ENCODE assay signal across 1 cellular context in the genomic region with DNA sequence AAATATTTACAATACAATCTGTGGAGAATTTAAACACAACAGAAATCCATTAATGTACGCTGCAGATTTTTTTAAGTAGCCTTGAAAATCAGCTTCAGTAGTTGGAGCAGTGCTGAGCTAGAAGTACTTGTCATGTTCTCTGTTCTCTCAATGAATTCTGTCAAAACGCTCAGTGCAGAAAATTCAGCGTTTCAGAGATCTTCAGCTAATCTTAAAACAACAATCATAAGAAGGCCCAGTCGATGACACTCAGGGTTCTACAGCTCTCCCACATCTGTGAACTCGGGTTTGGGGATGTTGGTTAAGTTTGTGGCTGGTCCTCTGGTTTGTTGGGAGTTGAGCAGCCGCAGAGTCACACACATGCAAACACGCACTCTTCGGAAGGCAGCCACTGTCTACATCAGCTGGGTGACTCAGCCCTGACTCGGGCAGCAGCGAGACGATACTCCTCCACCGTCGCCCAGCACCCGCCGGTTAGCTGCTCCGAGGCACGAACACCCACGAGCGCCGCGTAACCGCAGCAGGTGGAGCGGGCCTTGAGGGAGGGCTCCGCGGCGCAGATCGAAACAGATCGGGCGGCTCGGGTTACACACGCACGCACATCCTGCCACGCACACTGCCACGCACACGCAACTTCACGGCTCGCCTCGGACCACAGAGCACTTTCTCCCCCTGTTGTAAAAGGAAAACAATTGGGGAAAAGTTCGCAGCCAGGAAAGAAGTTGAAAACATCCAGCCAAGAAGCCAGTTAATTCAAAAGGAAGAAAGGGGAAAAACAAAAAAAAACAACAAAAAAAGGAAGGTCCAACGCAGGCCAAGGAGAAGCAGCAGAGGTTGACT.
TF ChIP-seq lines count a peak whose summit lies in the region.

No MANE protein-coding gene starts in this region.

TF ChIP-seq in HepG2, 621 proteins besides CTCF, POLR2A, EP300 and RAD21 (continued from another document and continues in another):
- TF ChIP-seq IKZF4 (CRISPR knock-in tag; IDR thresholded peaks at IDR 0.05; ENCODE audit: borderline replicate concordance, low read depth, not compliant biosample characterization) = no peak
- no peak for TF ChIP-seq HMG20A (CRISPR knock-in tag; IDR thresholded peaks at IDR 0.05; ENCODE audit: borderline replicate concordance)
- TF ChIP-seq, protein P1, sequence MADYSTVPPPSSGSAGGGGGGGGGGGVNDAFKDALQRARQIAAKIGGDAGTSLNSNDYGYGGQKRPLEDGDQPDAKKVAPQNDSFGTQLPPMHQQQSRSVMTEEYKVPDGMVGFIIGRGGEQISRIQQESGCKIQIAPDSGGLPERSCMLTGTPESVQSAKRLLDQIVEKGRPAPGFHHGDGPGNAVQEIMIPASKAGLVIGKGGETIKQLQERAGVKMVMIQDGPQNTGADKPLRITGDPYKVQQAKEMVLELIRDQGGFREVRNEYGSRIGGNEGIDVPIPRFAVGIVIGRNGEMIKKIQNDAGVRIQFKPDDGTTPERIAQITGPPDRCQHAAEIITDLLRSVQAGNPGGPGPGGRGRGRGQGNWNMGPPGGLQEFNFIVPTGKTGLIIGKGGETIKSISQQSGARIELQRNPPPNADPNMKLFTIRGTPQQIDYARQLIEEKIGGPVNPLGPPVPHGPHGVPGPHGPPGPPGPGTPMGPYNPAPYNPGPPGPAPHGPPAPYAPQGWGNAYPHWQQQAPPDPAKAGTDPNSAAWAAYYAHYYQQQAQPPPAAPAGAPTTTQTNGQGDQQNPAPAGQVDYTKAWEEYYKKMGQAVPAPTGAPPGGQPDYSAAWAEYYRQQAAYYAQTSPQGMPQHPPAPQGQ (CRISPR knock-in tag; IDR thresholded peaks at IDR 0.05; ENCODE audit: borderline replicate concordance) = no peak
- TF ChIP-seq ZNF761 (CRISPR knock-in tag; conservative IDR thresholded peaks at IDR 0.05) = no peak
- no peak for TF ChIP-seq KLF16 (CRISPR knock-in tag; IDR thresholded peaks at IDR 0.05)
- no peak for TF ChIP-seq ZNF562 (CRISPR knock-in tag; IDR thresholded peaks at IDR 0.05; ENCODE audit: borderline replicate concordance)
- TF ChIP-seq ZNF260 (CRISPR knock-in tag; IDR thresholded peaks at IDR 0.05; ENCODE audit: borderline replicate concordance, low read depth) = no peak
- TF ChIP-seq ZNF782 (CRISPR knock-in tag; IDR thresholded peaks at IDR 0.05; ENCODE audit: borderline replicate concordance) = no peak
- TF ChIP-seq, protein P2, sequence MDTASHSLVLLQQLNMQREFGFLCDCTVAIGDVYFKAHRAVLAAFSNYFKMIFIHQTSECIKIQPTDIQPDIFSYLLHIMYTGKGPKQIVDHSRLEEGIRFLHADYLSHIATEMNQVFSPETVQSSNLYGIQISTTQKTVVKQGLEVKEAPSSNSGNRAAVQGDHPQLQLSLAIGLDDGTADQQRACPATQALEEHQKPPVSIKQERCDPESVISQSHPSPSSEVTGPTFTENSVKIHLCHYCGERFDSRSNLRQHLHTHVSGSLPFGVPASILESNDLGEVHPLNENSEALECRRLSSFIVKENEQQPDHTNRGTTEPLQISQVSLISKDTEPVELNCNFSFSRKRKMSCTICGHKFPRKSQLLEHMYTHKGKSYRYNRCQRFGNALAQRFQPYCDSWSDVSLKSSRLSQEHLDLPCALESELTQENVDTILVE (CRISPR knock-in tag; IDR thresholded peaks at IDR 0.05) = no peak
- TF ChIP-seq BRCA1 (CRISPR knock-in tag; IDR thresholded peaks at IDR 0.05) = no peak
- TF ChIP-seq CBX5 (CRISPR knock-in tag; IDR thresholded peaks at IDR 0.05; ENCODE audit: borderline replicate concordance) = no peak
- TF ChIP-seq ZNF205 (CRISPR knock-in tag; IDR thresholded peaks at IDR 0.05) = no peak
- TF ChIP-seq SP140L (CRISPR knock-in tag; IDR thresholded peaks at IDR 0.05; ENCODE audit: borderline replicate concordance) = no peak
- TF ChIP-seq PITX1 (CRISPR knock-in tag; IDR thresholded peaks at IDR 0.05) = no peak
- TF ChIP-seq KDM6A (CRISPR knock-in tag; IDR thresholded peaks at IDR 0.05; ENCODE audit: low read depth) = no peak
- TF ChIP-seq SOX6 (IDR thresholded peaks at IDR 0.05) = no peak
- peak; percentile 57; the same call in 1 of the 2 replicates for TF ChIP-seq SOX6 (CRISPR knock-in tag; IDR thresholded peaks at IDR 0.05)
- TF ChIP-seq, protein P3, sequence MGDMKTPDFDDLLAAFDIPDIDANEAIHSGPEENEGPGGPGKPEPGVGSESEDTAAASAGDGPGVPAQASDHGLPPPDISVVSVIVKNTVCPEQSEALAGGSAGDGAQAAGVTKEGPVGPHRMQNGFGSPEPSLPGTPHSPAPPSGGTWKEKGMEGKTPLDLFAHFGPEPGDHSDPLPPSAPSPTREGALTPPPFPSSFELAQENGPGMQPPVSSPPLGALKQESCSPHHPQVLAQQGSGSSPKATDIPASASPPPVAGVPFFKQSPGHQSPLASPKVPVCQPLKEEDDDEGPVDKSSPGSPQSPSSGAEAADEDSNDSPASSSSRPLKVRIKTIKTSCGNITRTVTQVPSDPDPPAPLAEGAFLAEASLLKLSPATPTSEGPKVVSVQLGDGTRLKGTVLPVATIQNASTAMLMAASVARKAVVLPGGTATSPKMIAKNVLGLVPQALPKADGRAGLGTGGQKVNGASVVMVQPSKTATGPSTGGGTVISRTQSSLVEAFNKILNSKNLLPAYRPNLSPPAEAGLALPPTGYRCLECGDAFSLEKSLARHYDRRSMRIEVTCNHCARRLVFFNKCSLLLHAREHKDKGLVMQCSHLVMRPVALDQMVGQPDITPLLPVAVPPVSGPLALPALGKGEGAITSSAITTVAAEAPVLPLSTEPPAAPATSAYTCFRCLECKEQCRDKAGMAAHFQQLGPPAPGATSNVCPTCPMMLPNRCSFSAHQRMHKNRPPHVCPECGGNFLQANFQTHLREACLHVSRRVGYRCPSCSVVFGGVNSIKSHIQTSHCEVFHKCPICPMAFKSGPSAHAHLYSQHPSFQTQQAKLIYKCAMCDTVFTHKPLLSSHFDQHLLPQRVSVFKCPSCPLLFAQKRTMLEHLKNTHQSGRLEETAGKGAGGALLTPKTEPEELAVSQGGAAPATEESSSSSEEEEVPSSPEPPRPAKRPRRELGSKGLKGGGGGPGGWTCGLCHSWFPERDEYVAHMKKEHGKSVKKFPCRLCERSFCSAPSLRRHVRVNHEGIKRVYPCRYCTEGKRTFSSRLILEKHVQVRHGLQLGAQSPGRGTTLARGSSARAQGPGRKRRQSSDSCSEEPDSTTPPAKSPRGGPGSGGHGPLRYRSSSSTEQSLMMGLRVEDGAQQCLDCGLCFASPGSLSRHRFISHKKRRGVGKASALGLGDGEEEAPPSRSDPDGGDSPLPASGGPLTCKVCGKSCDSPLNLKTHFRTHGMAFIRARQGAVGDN (CRISPR knock-in tag; IDR thresholded peaks at IDR 0.05) = peak; percentile 78
- TF ChIP-seq, protein P4, sequence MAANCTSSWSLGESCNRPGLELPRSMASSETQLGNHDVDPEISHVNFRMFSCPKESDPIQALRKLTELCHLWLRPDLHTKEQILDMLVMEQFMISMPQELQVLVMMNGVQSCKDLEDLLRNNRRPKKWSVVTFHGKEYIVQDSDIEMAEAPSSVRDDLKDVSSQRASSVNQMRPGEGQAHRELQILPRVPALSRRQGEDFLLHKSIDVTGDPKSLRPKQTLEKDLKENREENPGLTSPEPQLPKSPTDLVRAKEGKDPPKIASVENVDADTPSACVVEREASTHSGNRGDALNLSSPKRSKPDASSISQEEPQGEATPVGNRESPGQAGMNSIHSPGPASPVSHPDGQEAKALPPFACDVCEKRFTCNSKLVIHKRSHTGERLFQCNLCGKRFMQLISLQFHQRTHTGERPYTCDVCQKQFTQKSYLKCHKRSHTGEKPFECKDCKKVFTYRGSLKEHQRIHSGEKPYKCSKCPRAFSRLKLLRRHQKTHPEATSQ (CRISPR knock-in tag; IDR thresholded peaks at IDR 0.05; ENCODE audit: borderline replicate concordance) = no peak
- no peak for TF ChIP-seq ELF4 (CRISPR knock-in tag; IDR thresholded peaks at IDR 0.05; ENCODE audit: borderline replicate concordance)
- TF ChIP-seq ZNF878 (CRISPR knock-in tag; IDR thresholded peaks at IDR 0.05) = no peak
- no peak for TF ChIP-seq CENPX (CRISPR knock-in tag; IDR thresholded peaks at IDR 0.05)
- TF ChIP-seq HDAC6 (IDR thresholded peaks at IDR 0.05; ENCODE audit: low read depth, low read length) = no peak
- TF ChIP-seq, protein P5, sequence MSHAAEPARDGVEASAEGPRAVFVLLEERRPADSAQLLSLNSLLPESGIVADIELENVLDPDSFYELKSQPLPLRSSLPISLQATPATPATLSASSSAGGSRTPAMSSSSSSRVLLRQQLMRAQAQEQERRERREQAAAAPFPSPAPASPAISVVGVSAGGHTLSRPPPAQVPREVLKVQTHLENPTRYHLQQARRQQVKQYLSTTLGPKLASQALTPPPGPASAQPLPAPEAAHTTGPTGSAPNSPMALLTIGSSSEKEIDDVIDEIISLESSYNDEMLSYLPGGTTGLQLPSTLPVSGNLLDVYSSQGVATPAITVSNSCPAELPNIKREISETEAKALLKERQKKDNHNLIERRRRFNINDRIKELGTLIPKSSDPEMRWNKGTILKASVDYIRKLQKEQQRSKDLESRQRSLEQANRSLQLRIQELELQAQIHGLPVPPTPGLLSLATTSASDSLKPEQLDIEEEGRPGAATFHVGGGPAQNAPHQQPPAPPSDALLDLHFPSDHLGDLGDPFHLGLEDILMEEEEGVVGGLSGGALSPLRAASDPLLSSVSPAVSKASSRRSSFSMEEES (CRISPR knock-in tag; IDR thresholded peaks at IDR 0.05) = no peak; the same call in 1 of the 2 replicates
- no peak for TF ChIP-seq ZNF160 (CRISPR knock-in tag; IDR thresholded peaks at IDR 0.05)
- TF ChIP-seq SRSF1 (optimal IDR thresholded peaks at IDR 0.05; ENCODE audit: low read depth, low read length) = peak; percentile 3
- TF ChIP-seq ZZZ3 (CRISPR knock-in tag; IDR thresholded peaks at IDR 0.05; ENCODE audit: borderline replicate concordance) = no peak
- TF ChIP-seq, protein P6, sequence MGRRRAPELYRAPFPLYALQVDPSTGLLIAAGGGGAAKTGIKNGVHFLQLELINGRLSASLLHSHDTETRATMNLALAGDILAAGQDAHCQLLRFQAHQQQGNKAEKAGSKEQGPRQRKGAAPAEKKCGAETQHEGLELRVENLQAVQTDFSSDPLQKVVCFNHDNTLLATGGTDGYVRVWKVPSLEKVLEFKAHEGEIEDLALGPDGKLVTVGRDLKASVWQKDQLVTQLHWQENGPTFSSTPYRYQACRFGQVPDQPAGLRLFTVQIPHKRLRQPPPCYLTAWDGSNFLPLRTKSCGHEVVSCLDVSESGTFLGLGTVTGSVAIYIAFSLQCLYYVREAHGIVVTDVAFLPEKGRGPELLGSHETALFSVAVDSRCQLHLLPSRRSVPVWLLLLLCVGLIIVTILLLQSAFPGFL (CRISPR knock-in tag; IDR thresholded peaks at IDR 0.05) = no peak
- no peak for TF ChIP-seq SMYD3 (CRISPR knock-in tag; IDR thresholded peaks at IDR 0.05)
- no peak for TF ChIP-seq HOXA7 (CRISPR knock-in tag; IDR thresholded peaks at IDR 0.05)
- TF ChIP-seq ZSCAN31 (CRISPR knock-in tag; IDR thresholded peaks at IDR 0.05; ENCODE audit: low read depth) = peak; percentile 17; the same call in 1 of the 2 replicates
- no peak for TF ChIP-seq ELF1 (CRISPR knock-in tag; IDR thresholded peaks at IDR 0.05)
- TF ChIP-seq RBM39 (IDR thresholded peaks at IDR 0.05; ENCODE audit: low read depth, low read length, poor library complexity, severe bottlenecking) = peak; percentile 28
- TF ChIP-seq, protein P7, sequence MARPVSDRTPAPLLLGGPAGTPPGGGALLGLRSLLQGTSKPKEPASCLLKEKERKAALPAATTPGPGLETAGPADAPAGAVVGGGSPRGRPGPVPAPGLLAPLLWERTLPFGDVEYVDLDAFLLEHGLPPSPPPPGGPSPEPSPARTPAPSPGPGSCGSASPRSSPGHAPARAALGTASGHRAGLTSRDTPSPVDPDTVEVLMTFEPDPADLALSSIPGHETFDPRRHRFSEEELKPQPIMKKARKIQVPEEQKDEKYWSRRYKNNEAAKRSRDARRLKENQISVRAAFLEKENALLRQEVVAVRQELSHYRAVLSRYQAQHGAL (CRISPR knock-in tag; IDR thresholded peaks at IDR 0.05; ENCODE audit: not compliant biosample characterization) = no peak
- peak; percentile 20; the same call in 1 of the 2 replicates for TF ChIP-seq RXRA (CRISPR knock-in tag; IDR thresholded peaks at IDR 0.05)
- TF ChIP-seq ZNF652 (CRISPR knock-in tag; IDR thresholded peaks at IDR 0.05; ENCODE audit: borderline replicate concordance, low read depth) = no peak
- TF ChIP-seq SOX5 (CRISPR knock-in tag; IDR thresholded peaks at IDR 0.05; ENCODE audit: borderline replicate concordance) = no peak; the same call in 1 of the 2 replicates
- TF ChIP-seq ZNF776 (CRISPR knock-in tag; IDR thresholded peaks at IDR 0.05) = no peak
- no peak for TF ChIP-seq RFXANK (CRISPR knock-in tag; IDR thresholded peaks at IDR 0.05)
- TF ChIP-seq NRL (CRISPR knock-in tag; IDR thresholded peaks at IDR 0.05; ENCODE audit: borderline replicate concordance) = no peak
- no peak for TF ChIP-seq ZNF20 (CRISPR knock-in tag; IDR thresholded peaks at IDR 0.05)
- TF ChIP-seq KDM5A (IDR thresholded peaks at IDR 0.05; ENCODE audit: borderline replicate concordance, low read length) = no peak
- no peak for TF ChIP-seq KDM1A (CRISPR knock-in tag; IDR thresholded peaks at IDR 0.05)
- TF ChIP-seq, protein P8, sequence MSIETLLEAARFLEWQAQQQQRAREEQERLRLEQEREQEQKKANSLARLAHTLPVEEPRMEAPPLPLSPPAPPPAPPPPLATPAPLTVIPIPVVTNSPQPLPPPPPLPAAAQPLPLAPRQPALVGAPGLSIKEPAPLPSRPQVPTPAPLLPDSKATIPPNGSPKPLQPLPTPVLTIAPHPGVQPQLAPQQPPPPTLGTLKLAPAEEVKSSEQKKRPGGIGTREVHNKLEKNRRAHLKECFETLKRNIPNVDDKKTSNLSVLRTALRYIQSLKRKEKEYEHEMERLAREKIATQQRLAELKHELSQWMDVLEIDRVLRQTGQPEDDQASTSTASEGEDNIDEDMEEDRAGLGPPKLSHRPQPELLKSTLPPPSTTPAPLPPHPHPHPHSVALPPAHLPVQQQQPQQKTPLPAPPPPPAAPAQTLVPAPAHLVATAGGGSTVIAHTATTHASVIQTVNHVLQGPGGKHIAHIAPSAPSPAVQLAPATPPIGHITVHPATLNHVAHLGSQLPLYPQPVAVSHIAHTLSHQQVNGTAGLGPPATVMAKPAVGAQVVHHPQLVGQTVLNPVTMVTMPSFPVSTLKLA (IDR thresholded peaks at IDR 0.05) = 0 out of 2 replicates have a peak, but pooled peaks have one; percentile 4
- TF ChIP-seq, protein P9, sequence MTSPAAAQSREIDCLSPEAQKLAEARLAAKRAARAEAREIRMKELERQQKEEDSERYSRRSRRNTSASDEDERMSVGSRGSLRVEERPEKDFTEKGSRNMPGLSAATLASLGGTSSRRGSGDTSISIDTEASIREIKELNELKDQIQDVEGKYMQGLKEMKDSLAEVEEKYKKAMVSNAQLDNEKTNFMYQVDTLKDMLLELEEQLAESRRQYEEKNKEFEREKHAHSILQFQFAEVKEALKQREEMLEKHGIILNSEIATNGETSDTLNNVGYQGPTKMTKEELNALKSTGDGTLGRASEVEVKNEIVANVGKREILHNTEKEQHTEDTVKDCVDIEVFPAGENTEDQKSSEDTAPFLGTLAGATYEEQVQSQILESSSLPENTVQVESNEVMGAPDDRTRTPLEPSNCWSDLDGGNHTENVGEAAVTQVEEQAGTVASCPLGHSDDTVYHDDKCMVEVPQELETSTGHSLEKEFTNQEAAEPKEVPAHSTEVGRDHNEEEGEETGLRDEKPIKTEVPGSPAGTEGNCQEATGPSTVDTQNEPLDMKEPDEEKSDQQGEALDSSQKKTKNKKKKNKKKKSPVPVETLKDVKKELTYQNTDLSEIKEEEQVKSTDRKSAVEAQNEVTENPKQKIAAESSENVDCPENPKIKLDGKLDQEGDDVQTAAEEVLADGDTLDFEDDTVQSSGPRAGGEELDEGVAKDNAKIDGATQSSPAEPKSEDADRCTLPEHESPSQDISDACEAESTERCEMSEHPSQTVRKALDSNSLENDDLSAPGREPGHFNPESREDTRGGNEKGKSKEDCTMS (CRISPR knock-in tag; conservative IDR thresholded peaks at IDR 0.05) = no peak
